ENCODE assay signal across 22 cellular contexts in the genomic region with DNA sequence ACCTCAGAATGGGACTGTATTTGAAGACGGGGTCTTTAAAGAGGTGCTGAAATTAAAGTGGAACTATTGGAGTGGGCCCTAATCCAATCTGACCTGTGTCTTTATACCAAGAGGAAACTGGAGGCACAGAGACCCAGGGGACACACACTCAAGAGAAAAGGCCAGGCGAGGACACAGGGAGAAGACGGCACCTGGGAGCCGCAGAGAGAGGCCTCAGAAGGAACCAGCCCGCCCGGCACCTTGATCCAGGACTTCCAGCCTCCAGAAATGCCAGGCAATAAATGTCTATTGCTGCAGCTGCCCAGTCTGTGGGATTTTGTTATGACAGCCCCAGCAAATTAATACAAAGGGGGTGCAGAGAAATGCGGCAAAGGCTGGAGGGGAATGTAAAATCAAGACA. TPM values are rescaled to one million over a fixed set of nuclear protein-coding genes. Genes with fewer than 3 reads are reported as not detected.
DNase-seq lines count a peak whose midpoint lies in the region; ATAC-seq lines count a peak whose summit lies in the region.
"Had no signal": no experiment of that assay in that cellular context is flagged by ENCODE, and none has a peak within 500 bp of the region (broad histone marks: within the 10 kb centered on the region; RNA-seq: fewer than 3 reads in every experiment).

No MANE protein-coding gene starts in this region.

- peaks cover 59% of the 10 kb centered on the region for H3K4me1 Mint-ChIP-seq in activated naive CD4-positive, alpha-beta T cell treated with anti-CD3 and anti-CD28 coated beads for 36 hours (ENCODE audit: low read depth)
- H3K4me1 Mint-ChIP-seq in activated naive CD8-positive, alpha-beta T cell treated with anti-CD3 and anti-CD28 coated beads for 36 hours: peaks cover 54% of the 10 kb centered on the region
- peaks cover 72% of the 10 kb centered on the region for H3K4me1 Mint-ChIP-seq in stimulated activated effector memory CD8-positive, alpha-beta T cell treated with anti-CD3 and anti-CD28 coated beads, Interleukin-12 subunit alpha, Interleukin-12 subunit beta, amount 100 ng/mL, for 72 hours

- CTCF ChIA-PET in activated naive CD4-positive, alpha-beta T cell treated with anti-CD3 and anti-CD28 coated beads for 36 hours (lab: Charles Lee): no interaction called here

- H3K9me3 Mint-ChIP-seq in activated naive CD4-positive, alpha-beta T cell treated with anti-CD3 and anti-CD28 coated beads for 36 hours: no peaks in the 10 kb centered on the region
- H3K9me3 Mint-ChIP-seq in activated naive CD8-positive, alpha-beta T cell treated with anti-CD3 and anti-CD28 coated beads for 36 hours: peaks cover 4% of the 10 kb centered on the region
- no peaks in the 10 kb centered on the region for H3K9me3 Mint-ChIP-seq in stimulated activated effector memory CD8-positive, alpha-beta T cell treated with anti-CD3 and anti-CD28 coated beads, Interleukin-12 subunit alpha, Interleukin-12 subunit beta, amount 100 ng/mL, for 72 hours
- H3K9me3 Mint-ChIP-seq: activated T-cell treated with anti-CD3 and anti-CD28 coated beads, Interleukin-2, amount 50 U/mL, for 4 hours had no signal

- peak overlapping the region; percentile 59 for H3K27ac Mint-ChIP-seq in activated naive CD4-positive, alpha-beta T cell treated with anti-CD3 and anti-CD28 coated beads for 36 hours
- peak overlapping the region; percentile 69 for H3K27ac Mint-ChIP-seq in activated naive CD8-positive, alpha-beta T cell treated with anti-CD3 and anti-CD28 coated beads for 36 hours
- H3K27ac Mint-ChIP-seq in stimulated activated effector memory CD8-positive, alpha-beta T cell treated with anti-CD3 and anti-CD28 coated beads, Interleukin-12 subunit alpha, Interleukin-12 subunit beta, amount 100 ng/mL, for 72 hours: peak overlapping the region; percentile 46
- H3K27ac Mint-ChIP-seq: nephron had no signal

- intact Hi-C loops in activated naive CD4-positive, alpha-beta T cell treated with anti-CD3 and anti-CD28 coated beads for 36 hours (cut with micrococcal nuclease): no loop called here

- DNase-seq in activated naive CD4-positive, alpha-beta T cell treated with anti-CD3 and anti-CD28 coated beads for 36 hours: no peak
- DNase-seq in activated naive CD4-positive, alpha-beta T cell treated with anti-CD3 and anti-CD28 coated beads, Interleukin-2, amount 50 U/mL, for 16 hours: no peak
- peak; percentile 70 for DNase-seq in NCI-H2171 treated with DMSO at 0.1 percent for 48 hours (lab: John Stamatoyannopoulos, UW)
- no peak for DNase-seq in activated naive CD8-positive, alpha-beta T cell treated with anti-CD3 and anti-CD28 coated beads for 36 hours
- no peak for DNase-seq in stimulated activated effector memory CD8-positive, alpha-beta T cell treated with anti-CD3 and anti-CD28 coated beads, Interleukin-12 subunit alpha, Interleukin-12 subunit beta, amount 100 ng/mL, for 72 hours (ENCODE audit: low spot score in 2 of 2)
- no peak for DNase-seq in NCI-H510A treated with DMSO at 0.1 percent for 48 hours (lab: John Stamatoyannopoulos, UW)
- no peak for DNase-seq in stimulated activated CD4-positive, alpha-beta T cell treated with anti-CD3 and anti-CD28 coated beads, Interleukin-1b, Interleukin-23, amount 100 ng/mL, for 48 hours
- DNase-seq in NCI-H1092 (lab: John Stamatoyannopoulos, UW): no peak
- DNase-seq: activated T-cell treated with anti-CD3 and anti-CD28 coated beads, Interleukin-2, amount 50 U/mL, for 4 hours; brain microvascular endothelial cell; colonic mucosa; HCEC 1CT; kidney; NCI-H1417 treated with DMSO at 0.1 percent for 48 hours; right cardiac atrium; SK-N-SH; stimulated activated CD4-positive, alpha-beta T cell treated with anti-CD3 and anti-CD28 coated beads, Interleukin-12 subunit alpha, Interleukin-12 subunit beta, amount 100 ng/mL, for 4 hours; T-helper 9 cell had no signal

- no peaks in the 10 kb centered on the region for H3K27me3 Mint-ChIP-seq in activated naive CD4-positive, alpha-beta T cell treated with anti-CD3 and anti-CD28 coated beads for 36 hours (ENCODE audit: low read depth)
- no peaks in the 10 kb centered on the region for H3K27me3 Mint-ChIP-seq in activated naive CD8-positive, alpha-beta T cell treated with anti-CD3 and anti-CD28 coated beads for 36 hours
- H3K27me3 Mint-ChIP-seq: IgD-negative memory B cell had no signal

- peaks cover 33% of the 10 kb centered on the region for H3K36me3 Mint-ChIP-seq in activated naive CD4-positive, alpha-beta T cell treated with anti-CD3 and anti-CD28 coated beads for 36 hours (ENCODE audit: low read depth)
- H3K36me3 Mint-ChIP-seq in activated naive CD8-positive, alpha-beta T cell treated with anti-CD3 and anti-CD28 coated beads for 36 hours: peaks cover 61% of the 10 kb centered on the region
- H3K36me3 Mint-ChIP-seq in stimulated activated effector memory CD8-positive, alpha-beta T cell treated with anti-CD3 and anti-CD28 coated beads, Interleukin-12 subunit alpha, Interleukin-12 subunit beta, amount 100 ng/mL, for 72 hours: peaks cover 91% of the 10 kb centered on the region

- H3K4me3 Mint-ChIP-seq in activated naive CD4-positive, alpha-beta T cell treated with anti-CD3 and anti-CD28 coated beads for 36 hours: no peak overlapping the region
- no peak overlapping the region for H3K4me3 Mint-ChIP-seq in activated naive CD8-positive, alpha-beta T cell treated with anti-CD3 and anti-CD28 coated beads for 36 hours
- no peak overlapping the region for H3K4me3 Mint-ChIP-seq in stimulated activated effector memory CD8-positive, alpha-beta T cell treated with anti-CD3 and anti-CD28 coated beads, Interleukin-12 subunit alpha, Interleukin-12 subunit beta, amount 100 ng/mL, for 72 hours
- H3K4me3 Mint-ChIP-seq: activated T-cell treated with anti-CD3 and anti-CD28 coated beads, Interleukin-2, amount 50 U/mL, for 4 hours; IgD-negative memory B cell; nephron had no signal

- no peak for ATAC-seq in stimulated activated effector memory CD8-positive, alpha-beta T cell treated with anti-CD3 and anti-CD28 coated beads, Interleukin-12 subunit alpha, Interleukin-12 subunit beta, amount 100 ng/mL, for 72 hours
- ATAC-seq: activated T-cell treated with anti-CD3 and anti-CD28 coated beads, Interleukin-2, amount 50 U/mL, for 4 hours; right cardiac atrium had no signal

RNA-seq across cellular contexts. Expression of a gene that starts 10.5 kb away (rescaled TPM):
- total RNA-seq in activated naive CD4-positive, alpha-beta T cell treated with anti-CD3 and anti-CD28 coated beads for 36 hours: 100 to 1,000 TPM in 1 of 2 experiments, 10 to 100 TPM in 1; 99.4 to 105 TPM
- 100 to 1,000 TPM; 108 to 111 TPM for total RNA-seq in activated naive CD8-positive, alpha-beta T cell treated with anti-CD3 and anti-CD28 coated beads for 36 hours
- total RNA-seq: fibroblast of lung, G401 had no signal
